1 cellular context compared by ENCODE assay signal in genomic region chr10:43902842-43903241, GRCh38.
A peak's percentile ranks its signal among the peaks of the same experiment; 100 is the strongest.
TF ChIP-seq lines count a peak whose summit lies in the region.

No MANE protein-coding gene starts in this region.

TF ChIP-seq in HepG2, 621 proteins besides CTCF, POLR2A, EP300 and RAD21 (continued from another document):
- TF ChIP-seq THRA (CRISPR knock-in tag; IDR thresholded peaks at IDR 0.05; ENCODE audit: borderline replicate concordance) = peak; percentile 24; the same call in 1 of the 2 replicates
- 0 out of 2 replicates have a peak, but pooled peaks have one; percentile 51 for TF ChIP-seq ZNF431 (CRISPR knock-in tag; IDR thresholded peaks at IDR 0.05; ENCODE audit: borderline replicate concordance, low read depth)
- no peak for TF ChIP-seq SETDB1 (CRISPR knock-in tag; IDR thresholded peaks at IDR 0.05; ENCODE audit: borderline replicate concordance)
- TF ChIP-seq THAP7 (CRISPR knock-in tag; IDR thresholded peaks at IDR 0.05) = no peak
- 0 out of 2 replicates have a peak, but pooled peaks have one; percentile 37 for TF ChIP-seq ZNF629 (CRISPR knock-in tag; conservative IDR thresholded peaks at IDR 0.05)
- peak; percentile 84 for TF ChIP-seq ARID5B (CRISPR knock-in tag; IDR thresholded peaks at IDR 0.05)
- TF ChIP-seq ZBTB43 (CRISPR knock-in tag; conservative IDR thresholded peaks at IDR 0.05) = no peak
- TF ChIP-seq ZNF12 (CRISPR knock-in tag; IDR thresholded peaks at IDR 0.05) = peak; percentile 94
- TF ChIP-seq ZNF292 (CRISPR knock-in tag; IDR thresholded peaks at IDR 0.05; ENCODE audit: borderline replicate concordance, low read depth) = peak; percentile 77; the same call in 1 of the 2 replicates
- peak; percentile 68 for TF ChIP-seq POGZ (CRISPR knock-in tag; IDR thresholded peaks at IDR 0.05)
- peak; percentile 47; the same call in 1 of the 2 replicates for TF ChIP-seq ISL2 (CRISPR knock-in tag; IDR thresholded peaks at IDR 0.05)
- no peak for TF ChIP-seq THAP8 (CRISPR knock-in tag; IDR thresholded peaks at IDR 0.05; ENCODE audit: borderline replicate concordance)
- TF ChIP-seq KDM2A (CRISPR knock-in tag; IDR thresholded peaks at IDR 0.05; ENCODE audit: borderline replicate concordance, low read depth) = no peak
- TF ChIP-seq HOXA9 (CRISPR knock-in tag; IDR thresholded peaks at IDR 0.05; ENCODE audit: borderline replicate concordance) = no peak
- TF ChIP-seq FOXK1 (CRISPR knock-in tag; IDR thresholded peaks at IDR 0.05; ENCODE audit: borderline replicate concordance, low read depth) = peak; percentile 73; the same call in 1 of the 2 replicates
- TF ChIP-seq NR2F1 (CRISPR knock-in tag; IDR thresholded peaks at IDR 0.05) = peak; percentile 19; a peak in 1 of 4 replicates
- peak; percentile 34; the same call in 1 of the 2 replicates for TF ChIP-seq TFAP4 (IDR thresholded peaks at IDR 0.05; ENCODE audit: borderline replicate concordance, low read depth)
- no peak for TF ChIP-seq EZH2 (conservative IDR thresholded peaks at IDR 0.05; ENCODE audit: low read depth, low read length)
- 0 out of 2 replicates have a peak, but pooled peaks have one; percentile 37 for TF ChIP-seq ELF3 (CRISPR knock-in tag; IDR thresholded peaks at IDR 0.05)
- no peak for TF ChIP-seq KDM3A (CRISPR knock-in tag; IDR thresholded peaks at IDR 0.05; ENCODE audit: low read depth)
- TF ChIP-seq HMG20A (CRISPR knock-in tag; IDR thresholded peaks at IDR 0.05; ENCODE audit: borderline replicate concordance) = peak; percentile 57; the same call in 1 of the 2 replicates
- TF ChIP-seq ZNF775 (CRISPR knock-in tag; IDR thresholded peaks at IDR 0.05; ENCODE audit: borderline replicate concordance) = no peak
- peak; percentile 62; the same call in 1 of the 2 replicates for TF ChIP-seq AHDC1 (CRISPR knock-in tag; IDR thresholded peaks at IDR 0.05; ENCODE audit: borderline replicate concordance)
- TF ChIP-seq ZNF276 (CRISPR knock-in tag; IDR thresholded peaks at IDR 0.05; ENCODE audit: low read depth) = no peak
- no peak for TF ChIP-seq LBX2 (CRISPR knock-in tag; IDR thresholded peaks at IDR 0.05; ENCODE audit: borderline replicate concordance)
- TF ChIP-seq BCL6 (CRISPR knock-in tag; IDR thresholded peaks at IDR 0.05) = peak; percentile 31; the same call in 1 of the 2 replicates
- no peak for TF ChIP-seq DBP (CRISPR knock-in tag; IDR thresholded peaks at IDR 0.05; ENCODE audit: not compliant biosample characterization)
- TF ChIP-seq PHF5A (CRISPR knock-in tag; IDR thresholded peaks at IDR 0.05; ENCODE audit: low read depth, unreplicated experiment) = no peak
- TF ChIP-seq SMAD1 (CRISPR knock-in tag; IDR thresholded peaks at IDR 0.05; ENCODE audit: borderline replicate concordance, low read depth) = no peak
- no peak for TF ChIP-seq ZNF782 (CRISPR knock-in tag; IDR thresholded peaks at IDR 0.05; ENCODE audit: borderline replicate concordance)
